ENCODE assay signal across 1 cellular context in the genomic region with DNA sequence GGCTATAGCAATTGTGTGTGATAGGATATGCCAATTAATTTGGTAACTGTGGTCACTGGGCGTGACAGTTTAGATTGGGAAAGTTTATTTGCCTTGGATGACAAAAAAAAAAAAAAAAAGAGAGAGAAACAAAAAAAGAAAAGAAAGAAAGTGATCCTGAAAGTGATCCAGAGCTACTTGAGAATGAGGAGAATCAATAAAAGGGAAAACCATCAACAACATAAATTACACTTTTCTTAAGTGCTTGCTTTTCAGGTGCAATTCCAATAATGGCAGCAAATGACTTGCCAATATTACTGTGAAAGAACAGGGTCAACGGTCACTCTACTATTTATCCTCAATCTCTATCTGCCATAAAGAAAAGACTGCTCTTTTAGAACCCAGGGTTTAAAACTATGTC.
TF ChIP-seq lines count a peak whose summit lies in the region.

No MANE protein-coding gene starts in this region.

TF ChIP-seq in HEK293, 187 proteins besides CTCF, POLR2A, EP300 and RAD21:
- TF ChIP-seq FEZF1 (tag by site-specific recombination; IDR thresholded peaks at IDR 0.05), result peak; percentile 39
- TF ChIP-seq, protein P1, sequence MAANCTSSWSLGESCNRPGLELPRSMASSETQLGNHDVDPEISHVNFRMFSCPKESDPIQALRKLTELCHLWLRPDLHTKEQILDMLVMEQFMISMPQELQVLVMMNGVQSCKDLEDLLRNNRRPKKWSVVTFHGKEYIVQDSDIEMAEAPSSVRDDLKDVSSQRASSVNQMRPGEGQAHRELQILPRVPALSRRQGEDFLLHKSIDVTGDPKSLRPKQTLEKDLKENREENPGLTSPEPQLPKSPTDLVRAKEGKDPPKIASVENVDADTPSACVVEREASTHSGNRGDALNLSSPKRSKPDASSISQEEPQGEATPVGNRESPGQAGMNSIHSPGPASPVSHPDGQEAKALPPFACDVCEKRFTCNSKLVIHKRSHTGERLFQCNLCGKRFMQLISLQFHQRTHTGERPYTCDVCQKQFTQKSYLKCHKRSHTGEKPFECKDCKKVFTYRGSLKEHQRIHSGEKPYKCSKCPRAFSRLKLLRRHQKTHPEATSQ (tag by site-specific recombination; IDR thresholded peaks at IDR 0.05), result no peak
- no peak for TF ChIP-seq ZNF184 (tag by site-specific recombination; IDR thresholded peaks at IDR 0.05)
- TF ChIP-seq, protein P2, sequence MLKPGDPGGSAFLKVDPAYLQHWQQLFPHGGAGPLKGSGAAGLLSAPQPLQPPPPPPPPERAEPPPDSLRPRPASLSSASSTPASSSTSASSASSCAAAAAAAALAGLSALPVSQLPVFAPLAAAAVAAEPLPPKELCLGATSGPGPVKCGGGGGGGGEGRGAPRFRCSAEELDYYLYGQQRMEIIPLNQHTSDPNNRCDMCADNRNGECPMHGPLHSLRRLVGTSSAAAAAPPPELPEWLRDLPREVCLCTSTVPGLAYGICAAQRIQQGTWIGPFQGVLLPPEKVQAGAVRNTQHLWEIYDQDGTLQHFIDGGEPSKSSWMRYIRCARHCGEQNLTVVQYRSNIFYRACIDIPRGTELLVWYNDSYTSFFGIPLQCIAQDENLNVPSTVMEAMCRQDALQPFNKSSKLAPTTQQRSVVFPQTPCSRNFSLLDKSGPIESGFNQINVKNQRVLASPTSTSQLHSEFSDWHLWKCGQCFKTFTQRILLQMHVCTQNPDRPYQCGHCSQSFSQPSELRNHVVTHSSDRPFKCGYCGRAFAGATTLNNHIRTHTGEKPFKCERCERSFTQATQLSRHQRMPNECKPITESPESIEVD (tag by site-specific recombination; IDR thresholded peaks at IDR 0.05), result 0 out of 2 replicates have a peak, but pooled peaks have one; percentile 13
- TF ChIP-seq ZNF394 (tag by site-specific recombination; IDR thresholded peaks at IDR 0.05; ENCODE audit: borderline replicate concordance), result no peak
- no peak for TF ChIP-seq ZNF324 (tag by site-specific recombination; IDR thresholded peaks at IDR 0.05)
- TF ChIP-seq ZNF600 (tag by site-specific recombination; IDR thresholded peaks at IDR 0.05), result no peak
- TF ChIP-seq ZNF571 (tag by site-specific recombination; IDR thresholded peaks at IDR 0.05), result no peak
- TF ChIP-seq PRDM1 (tag by site-specific recombination; IDR thresholded peaks at IDR 0.05), result peak; percentile 82
- no peak for TF ChIP-seq ZNF433 (tag by site-specific recombination; IDR thresholded peaks at IDR 0.05; ENCODE audit: low read depth)
